ENCODE assay signal across 8 cellular contexts in the genomic region with DNA sequence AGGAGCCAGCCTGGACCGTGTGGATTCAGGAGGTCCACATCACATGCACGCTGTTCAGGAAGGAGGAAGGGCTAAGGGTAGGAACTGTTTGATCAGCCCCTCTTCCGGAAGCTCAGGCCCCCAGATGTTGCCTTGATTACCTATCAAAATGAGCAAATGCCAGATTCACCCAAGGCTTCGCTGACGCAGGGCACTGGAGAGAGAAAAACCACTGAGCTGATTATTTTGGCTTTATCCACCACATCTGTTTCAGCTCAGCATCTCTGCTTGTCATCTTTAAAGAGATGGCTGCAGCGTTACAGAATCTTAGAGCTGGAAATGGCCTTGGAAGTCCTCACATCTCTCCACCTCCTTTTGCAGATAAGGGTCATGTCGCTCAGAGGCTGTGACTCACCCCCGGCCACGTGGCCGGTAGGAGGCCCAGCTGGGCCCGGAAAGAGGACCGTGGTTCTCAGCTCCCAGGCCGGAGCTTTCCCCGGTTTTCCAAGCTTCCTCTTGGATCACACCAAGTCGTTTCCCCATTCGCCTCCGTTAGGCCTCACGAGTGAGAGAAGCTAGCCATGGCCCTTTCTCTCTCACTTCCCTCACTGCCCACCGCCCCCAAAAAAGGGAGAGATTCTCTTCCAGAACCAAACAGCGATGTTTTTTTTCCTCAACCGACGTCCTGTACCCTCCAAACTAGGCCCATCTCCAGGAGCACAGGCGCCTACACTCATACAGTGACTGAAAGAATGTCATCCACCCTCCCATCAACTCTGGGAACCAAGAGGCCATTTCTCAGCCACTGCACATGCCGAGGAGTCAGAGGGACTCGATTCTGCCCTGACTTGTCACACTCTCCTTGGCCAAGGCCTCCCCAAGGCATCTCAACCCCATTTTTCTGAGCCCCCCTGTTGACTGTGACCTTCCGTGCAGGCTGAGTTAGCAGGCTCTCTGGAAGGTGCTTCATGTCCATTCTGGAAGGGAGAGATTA. TPM values are rescaled to one million over a fixed set of nuclear protein-coding genes. Genes with fewer than 3 reads are reported as not detected.
DNase-seq lines count a peak whose midpoint lies in the region; ATAC-seq and TF ChIP-seq lines count a peak whose summit lies in the region.

No MANE protein-coding gene starts in this region.

- TF ChIP-seq CTCF in Calu3 (IDR thresholded peaks at IDR 0.05; ENCODE audit: unreplicated experiment) (no peak), fibroblast of the aortic adventitia (IDR thresholded peaks at IDR 0.05; ENCODE audit: insufficient read depth, low read length) (no peak), prostate gland (IDR thresholded peaks at IDR 0.05) (no peak)

- no peaks in the 10 kb centered on the region for H3K9me3 Mint-ChIP-seq in Calu3 (ENCODE audit: low read depth, unreplicated experiment)

- no peaks in the 10 kb centered on the region for H3K4me1 ChIP-seq in prostate gland (replicated peaks)

- WGBS in prostate gland = 74% methylated on average over 26 of the region's 26 CpGs

- peaks cover 80% of the 10 kb centered on the region for H3K4me1 Mint-ChIP-seq in Calu3 (ENCODE audit: low read depth, unreplicated experiment)

- peaks cover 69% of the 10 kb centered on the region for H3K36me3 Mint-ChIP-seq in Calu3 (ENCODE audit: insufficient read depth, unreplicated experiment)

- DNase-seq in Calu3 (peak; percentile 84), SK-N-DZ (ENCODE audit: low spot score) (peak; percentile 27), fibroblast of the aortic adventitia (ENCODE audit: low read depth) (peak; percentile 99), prostate gland (ENCODE audit: low spot score) (no peak), NCI-H1694 (lab: John Stamatoyannopoulos, UW) (no peak)
- no peak for DNase-seq in effector CD4-positive, alpha-beta T cell

- H3K4me3 ChIP-seq in fibroblast of the aortic adventitia (ENCODE audit: low read depth, low read length) (no peak overlapping the region), prostate gland (no peak overlapping the region)

- H3K27me3 ChIP-seq in prostate gland (replicated peaks; ENCODE audit: insufficient read depth) = no peaks in the 10 kb centered on the region

- H3K36me3 ChIP-seq in prostate gland = no peaks in the 10 kb centered on the region

- H3K4me3 Mint-ChIP-seq in Calu3 (ENCODE audit: low read depth, unreplicated experiment) = peak overlapping the region; percentile 50

- TF ChIP-seq POLR2A in prostate gland (IDR thresholded peaks at IDR 0.05) = no peak

- ATAC-seq in HG02885 (IDR thresholded peaks at IDR 0.05; ENCODE audit: poor library complexity, unreplicated experiment) (no peak), GM21619 (IDR thresholded peaks at IDR 0.05; ENCODE audit: unreplicated experiment) (no peak)

- BruUV-seq in Calu3 (replicated peaks; lab: Mats Ljungman, UMichigan) = TSS peak; percentile 28

- H3K27me3 Mint-ChIP-seq in Calu3 (ENCODE audit: unreplicated experiment) = no peaks in the 10 kb centered on the region

- H3K27ac Mint-ChIP-seq in Calu3 (ENCODE audit: unreplicated experiment) = peak overlapping the region; percentile 99

- intact Hi-C loops in Calu3 (cut with micrococcal nuclease; ENCODE audit: unreplicated experiment) (no loop called here), prostate gland (cut with DNase I) (no loop called here)

- H3K9me3 ChIP-seq in prostate gland = no peaks in the 10 kb centered on the region

- H3K27ac ChIP-seq in prostate gland = peak overlapping the region; percentile 26 to 42

- CTCF ChIA-PET in Calu3 (lab: Charles Lee) = interaction anchor here (0.7 to 3.1 kb wide), 6 partner anchors 13 to 104 kb away, joined by 3 to 16 read pairs (median 4); partner anchors contain the start of gene LIF

RNA-seq across cellular contexts. Expression of gene LIF, which starts 37.6 kb away (rescaled TPM):
- total RNA-seq in Calu3 (2022) = 202 and 260 TPM in 2 replicates
- polyA plus RNA-seq in SK-N-DZ (2014; cell fraction: cytosol; rRNA removed) = not detected in 2 replicates
- 0.04 TPM in 1 of 2 replicates, not detected in the other for polyA plus RNA-seq in SK-N-DZ (2014; cell fraction: nucleus; rRNA removed)
- total RNA-seq in fibroblast of the aortic adventitia (ENCODE audit: low replicate concordance) = 0.57 and 6.2 TPM in 2 replicates
- under 1 TPM; 0.40 to 0.59 TPM for total RNA-seq in prostate gland

RNA-seq across cellular contexts. Expression of gene OSM, which starts 57.7 kb away (rescaled TPM):
- not detected in 2 replicates for total RNA-seq in Calu3 (2022)
- polyA plus RNA-seq in SK-N-DZ (2014; cell fraction: cytosol; rRNA removed) = not detected in 2 replicates
- polyA plus RNA-seq in SK-N-DZ (2014; cell fraction: nucleus; rRNA removed) = not detected in 2 replicates
- total RNA-seq in fibroblast of the aortic adventitia (ENCODE audit: low replicate concordance) = not detected in 2 replicates
- total RNA-seq in prostate gland = 1 to 10 TPM in 1 of 2 donors, not detected in 1; 2.5 TPM

Comparison
In these comparisons a context has a peak if more than half of its experiments do, and no peak if none do; other contexts are left out.
1. DNase-seq: peak in Calu3 (single experiment), SK-N-DZ (single experiment) and fibroblast of the aortic adventitia (single experiment); none in prostate gland (single experiment), NCI-H1694 (single experiment) and effector CD4-positive, alpha-beta T cell (single experiment).
2. RNA of gene LIF, which starts 37.6 kb away (total RNA-seq): 202 to 260 TPM in Calu3; 0.57 to 6.2 TPM in fibroblast of the aortic adventitia and 0.40 to 0.59 TPM in prostate gland; every median in the first group is over 10 times any median in the second.